ENCODE assay signal across 31 cellular contexts in genomic region chr15:50735156-50735555, GRCh38.
"Had no signal": no experiment of that assay in that cellular context is flagged by ENCODE, and none has a peak within 500 bp of the region (broad histone marks: within the 10 kb centered on the region; RNA-seq: fewer than 3 reads in every experiment).

No MANE protein-coding gene starts in this region.

- H3K9me3 ChIP-seq: ascending aorta, breast epithelium, colonic mucosa, esophagus squamous epithelium, heart left ventricle had no signal

- FAIRE-seq: endometrium, frontal cortex had no signal

- H3K4me1 ChIP-seq: ascending aorta, breast epithelium, colonic mucosa, esophagus squamous epithelium, heart left ventricle had no signal

- H3K27ac ChIP-seq: ascending aorta, breast epithelium, cardiac muscle cell, colonic mucosa, epithelial cell of prostate, esophagus squamous epithelium, heart left ventricle, WERI-Rb-1 had no signal

- H3K36me3 ChIP-seq: breast epithelium had no signal

- H3K27me3 ChIP-seq: ascending aorta, breast epithelium, cardiac muscle cell, colonic mucosa, esophagus squamous epithelium, heart left ventricle had no signal

- ATAC-seq: activated CD4-positive, CD25-positive, alpha-beta regulatory T cell treated with anti-CD3 and anti-CD28 coated beads, Interleukin-2, amount 50 U/mL, for 24 hours; activated CD8-positive, alpha-beta memory T cell treated with anti-CD3 and anti-CD28 coated beads, Interleukin-2, amount 10 ng/mL, durations not matched to agents 7 days and 5 days; activated CD8-positive, alpha-beta T cell treated with anti-CD3 and anti-CD28 coated beads, Interleukin-2, amount 10 ng/mL, durations not matched to agents 7 days and 5 days; activated naive CD4-positive, alpha-beta T cell treated with anti-CD3 and anti-CD28 coated beads, Interleukin-2, amount 50 U/mL, for 72 hours; heart left ventricle; T-helper 17 cell had no signal

- H3K4me3 ChIP-seq: ascending aorta, breast epithelium, cardiac muscle cell, colonic mucosa, esophagus squamous epithelium, heart left ventricle had no signal

- DNase-seq: activated B cell treated with CpG ODN at 0.5 μM for 24 hours; activated CD4-positive, alpha-beta memory T cell treated with anti-CD3 and anti-CD28 coated beads for 36 hours; activated CD4-positive, alpha-beta T cell treated with anti-CD3 and anti-CD28 coated beads, Interleukin-2, amount 10 ng/mL, durations not matched to agents 24 days and 14 days; activated CD8-positive, alpha-beta memory T cell treated with anti-CD3 and anti-CD28 coated beads, Interleukin-2, amount 10 ng/mL, durations not matched to agents 7 days and 5 days; activated CD8-positive, alpha-beta memory T cell treated with anti-CD3 and anti-CD28 coated beads, Interleukin-2, amount 50 U/mL, for 4 hours; activated CD8-positive, alpha-beta T cell treated with anti-CD3 and anti-CD28 coated beads, Interleukin-2, amount 10 ng/mL, durations not matched to agents 7 days and 5 days; activated effector memory CD4-positive, alpha-beta T cell treated with anti-CD3 and anti-CD28 coated beads, Interleukin-2, amount 50 U/mL, for 16 hours; activated naive CD4-positive, alpha-beta T cell; activated naive CD4-positive, alpha-beta T cell treated with anti-CD3 and anti-CD28 coated beads, Interleukin-2, amount 10 ng/mL, durations not matched to agents 7 days and 5 days; activated naive CD8-positive, alpha-beta T cell treated with anti-CD3 and anti-CD28 coated beads, Interleukin-2, amount 10 ng/mL, durations not matched to agents 7 days and 5 days; activated T-cell treated with anti-CD3 and anti-CD28 coated beads, Interleukin-2, amount 50 U/mL, for 1 hour; activated T-cell treated with anti-CD3 and anti-CD28 coated beads, Interleukin-2, amount 50 U/mL, for 48 hours; central memory CD4-positive, alpha-beta T cell; cerebellar nuclear complex; colonic mucosa; effector CD8-positive, alpha-beta T cell; esophagus squamous epithelium; glutamatergic neuron; heart left ventricle; T-helper 1 cell; T-helper 17 cell; T1000; WERI-Rb-1 had no signal
